Comparison of ENCODE assay signal across 14 cellular contexts in the genomic region with DNA sequence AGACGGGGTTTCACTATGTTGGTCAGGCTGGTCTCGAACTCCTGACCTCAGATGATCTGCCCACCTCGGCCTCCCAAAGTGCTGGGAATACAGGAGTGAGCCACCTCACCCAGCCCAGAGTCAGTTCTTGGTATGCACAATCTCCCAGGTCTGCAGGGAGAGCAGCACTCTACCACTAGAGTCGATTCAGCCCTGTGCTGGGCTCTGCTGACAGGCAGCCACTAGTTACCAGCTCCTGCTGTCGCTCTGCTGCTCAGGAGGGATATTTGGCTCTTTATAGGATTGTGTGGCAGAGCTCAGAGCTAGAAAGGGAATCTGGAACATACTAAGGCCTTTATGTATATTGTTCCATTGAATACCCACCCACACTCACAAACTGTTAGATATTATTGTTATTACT. TPM values are rescaled to one million over a fixed set of nuclear protein-coding genes. Genes with fewer than 3 reads are reported as not detected.
DNase-seq lines count a peak whose midpoint lies in the region; ATAC-seq and TF ChIP-seq lines count a peak whose summit lies in the region.
"Had no signal": no experiment of that assay in that cellular context is flagged by ENCODE, and none has a peak within 500 bp of the region (broad histone marks: within the 10 kb centered on the region; RNA-seq: fewer than 3 reads in every experiment).

No MANE protein-coding gene starts in this region.

- no peaks in the 10 kb centered on the region for H3K36me3 ChIP-seq in endodermal cell (ENCODE audit: control insufficient read depth, insufficient read depth, low read length)

- TF ChIP-seq CTCF in WTC11 (IDR thresholded peaks at IDR 0.05) (no peak), endodermal cell (conservative IDR thresholded peaks at IDR 0.05) (no peak), HFFc6 (IDR thresholded peaks at IDR 0.05) (no peak)

- no peaks in the 10 kb centered on the region for H3K4me1 ChIP-seq in endodermal cell (ENCODE audit: control insufficient read depth, insufficient read depth, low read length)
- H3K4me1 ChIP-seq: Caco-2 had no signal

- H3K27me3 ChIP-seq in endodermal cell (ENCODE audit: control insufficient read depth, insufficient read depth, low read length, poor library complexity, severe bottlenecking) = no peaks in the 10 kb centered on the region

- intact Hi-C loops in activated T-helper 2 cell treated with anti-CD3 and anti-CD28 coated beads, Interferon-gamma antibody, Interleukin-2, Interleukin-4, amounts not matched to agents 10 μg/mL and 5 μg/mL and 100 μg/mL, durations not matched to agents 14 hours and 24 hours and 36 hours (cut with micrococcal nuclease) = no loop called here

- no peaks in the 10 kb centered on the region for H3K4me1 Mint-ChIP-seq in WTC11
- no peaks in the 10 kb centered on the region for H3K4me1 Mint-ChIP-seq in endodermal cell
- no peaks in the 10 kb centered on the region for H3K4me1 Mint-ChIP-seq in HFFc6 (ENCODE audit: low read depth)
- no peaks in the 10 kb centered on the region for H3K4me1 Mint-ChIP-seq in activated T-helper 2 cell treated with anti-CD3 and anti-CD28 coated beads, Interferon-gamma antibody, Interleukin-2, Interleukin-4, amounts not matched to agents 10 μg/mL and 5 μg/mL and 100 μg/mL, durations not matched to agents 14 hours and 24 hours and 36 hours (ENCODE audit: low read depth)

- H3K9me3 ChIP-seq in endodermal cell (ENCODE audit: control insufficient read depth, low read length) = no peaks in the 10 kb centered on the region
- H3K9me3 ChIP-seq: Caco-2 had no signal

- peak; percentile 39; the same call in 1 of the 2 replicates for ATAC-seq in WTC11
- ATAC-seq: K562 had no signal

- WGBS in endodermal cell (ENCODE audit: insufficient coverage in 1 of 2, insufficient read length in 1 of 2), 2 experiments = 80 to 90% methylated on average over 5 of the region's 5 CpGs

- no peak overlapping the region for H3K27ac ChIP-seq in endodermal cell (ENCODE audit: low read depth, low read length)
- H3K27ac ChIP-seq: C4-2B had no signal

- H3K36me3 Mint-ChIP-seq in WTC11 = no peaks in the 10 kb centered on the region
- H3K36me3 Mint-ChIP-seq in endodermal cell (ENCODE audit: low read depth) = no peaks in the 10 kb centered on the region
- H3K36me3 Mint-ChIP-seq in HFFc6 (ENCODE audit: low read depth) = no peaks in the 10 kb centered on the region
- no peaks in the 10 kb centered on the region for H3K36me3 Mint-ChIP-seq in activated T-helper 2 cell treated with anti-CD3 and anti-CD28 coated beads, Interferon-gamma antibody, Interleukin-2, Interleukin-4, amounts not matched to agents 10 μg/mL and 5 μg/mL and 100 μg/mL, durations not matched to agents 14 hours and 24 hours and 36 hours (ENCODE audit: low read depth)

- H3K27me3 Mint-ChIP-seq in WTC11 (ENCODE audit: low read depth) = no peaks in the 10 kb centered on the region
- peaks cover 5% of the 10 kb centered on the region for H3K27me3 Mint-ChIP-seq in endodermal cell (ENCODE audit: insufficient read depth)
- H3K27me3 Mint-ChIP-seq in HFFc6 (ENCODE audit: insufficient read depth) = peaks cover 15% of the 10 kb centered on the region
- peaks cover 8% of the 10 kb centered on the region for H3K27me3 Mint-ChIP-seq in activated T-helper 2 cell treated with anti-CD3 and anti-CD28 coated beads, Interferon-gamma antibody, Interleukin-2, Interleukin-4, amounts not matched to agents 10 μg/mL and 5 μg/mL and 100 μg/mL, durations not matched to agents 14 hours and 24 hours and 36 hours (ENCODE audit: low read depth)

- H3K9me3 Mint-ChIP-seq in WTC11 (peaks cover 3% of the 10 kb centered on the region; the same call in 1 of the 2 replicates), endodermal cell (no peaks in the 10 kb centered on the region), HFFc6 (no peaks in the 10 kb centered on the region)
- no peaks in the 10 kb centered on the region for H3K9me3 Mint-ChIP-seq in activated T-helper 2 cell treated with anti-CD3 and anti-CD28 coated beads, Interferon-gamma antibody, Interleukin-2, Interleukin-4, amounts not matched to agents 10 μg/mL and 5 μg/mL and 100 μg/mL, durations not matched to agents 14 hours and 24 hours and 36 hours
- H3K9me3 Mint-ChIP-seq: CD4-positive, alpha-beta T cell had no signal

- CTCF ChIA-PET in WTC11 (lab: Charles Lee) = interaction anchor here (1.1 to 2.2 kb wide), 3 partner anchors 11 to 325 kb away, joined by 3 to 11 read pairs (median 3); no protein-coding TSS in a partner anchor

- H3K27ac Mint-ChIP-seq in WTC11 = no peak overlapping the region
- H3K27ac Mint-ChIP-seq in endodermal cell = no peak overlapping the region
- H3K27ac Mint-ChIP-seq in HFFc6 = no peak overlapping the region
- H3K27ac Mint-ChIP-seq in activated T-helper 2 cell treated with anti-CD3 and anti-CD28 coated beads, Interferon-gamma antibody, Interleukin-2, Interleukin-4, amounts not matched to agents 10 μg/mL and 5 μg/mL and 100 μg/mL, durations not matched to agents 14 hours and 24 hours and 36 hours = no peak overlapping the region
- H3K27ac Mint-ChIP-seq: CD4-positive, alpha-beta T cell had no signal

- no peak overlapping the region for H3K4me3 ChIP-seq in endodermal cell (ENCODE audit: low read length)
- H3K4me3 ChIP-seq: K562 had no signal

- in situ Hi-C loops in G401 (cut with HindIII; ENCODE audit: low sequenced_read_pairs) = no loop called here

- DNase-seq in G401 (ENCODE audit: low spot score) (peak; percentile 67), WTC11 (ENCODE audit: low spot score) (no peak), endodermal cell (peak; percentile 42), HFFc6 (no peak)
- DNase-seq in activated T-cell treated with anti-CD3 and anti-CD28 coated beads, Interleukin-2, amount 50 U/mL, for 1 hour = no peak
- DNase-seq in activated T-helper 2 cell treated with anti-CD3 and anti-CD28 coated beads, Interferon-gamma antibody, Interleukin-2, Interleukin-4, amounts not matched to agents 10 μg/mL and 5 μg/mL and 100 μg/mL, durations not matched to agents 14 hours and 24 hours and 36 hours (ENCODE audit: low spot score) = no peak
- DNase-seq: ACHN; Caco-2; CD4-positive, alpha-beta T cell; GDM1; HCEC 1CT; IMR-90 had no signal

- H3K4me3 Mint-ChIP-seq in WTC11 (no peak overlapping the region), endodermal cell (no peak overlapping the region), HFFc6 (no peak overlapping the region)
- no peak overlapping the region for H3K4me3 Mint-ChIP-seq in activated T-helper 2 cell treated with anti-CD3 and anti-CD28 coated beads, Interferon-gamma antibody, Interleukin-2, Interleukin-4, amounts not matched to agents 10 μg/mL and 5 μg/mL and 100 μg/mL, durations not matched to agents 14 hours and 24 hours and 36 hours (ENCODE audit: low read depth)
- H3K4me3 Mint-ChIP-seq: CD4-positive, alpha-beta T cell had no signal

- H3K9ac ChIP-seq in endodermal cell (ENCODE audit: extremely low read depth, low read length, poor library complexity, severe bottlenecking) = no peak overlapping the region

- POLR2A ChIA-PET in WTC11 (lab: Charles Lee) = interaction anchor here (0.7 kb wide), 1 partner anchor 653 kb away, joined by 3 read pairs; no protein-coding TSS in a partner anchor

TF ChIP-seq in WTC11, 78 proteins besides CTCF, POLR2A, EP300 and RAD21 (continues in another document):
- TF ChIP-seq RELA (CRISPR knock-in tag; IDR thresholded peaks at IDR 0.05; ENCODE audit: borderline replicate concordance) (no peak), PREB (CRISPR knock-in tag; IDR thresholded peaks at IDR 0.05; ENCODE audit: borderline replicate concordance) (no peak), ZNF396 (CRISPR knock-in tag; IDR thresholded peaks at IDR 0.05; ENCODE audit: borderline replicate concordance) (no peak), IRF2 (CRISPR knock-in tag; IDR thresholded peaks at IDR 0.05; ENCODE audit: borderline replicate concordance, low read depth) (no peak), SMAD4 (CRISPR knock-in tag; IDR thresholded peaks at IDR 0.05) (no peak), RORB (CRISPR knock-in tag; IDR thresholded peaks at IDR 0.05) (no peak)
- TF ChIP-seq, protein P1, sequence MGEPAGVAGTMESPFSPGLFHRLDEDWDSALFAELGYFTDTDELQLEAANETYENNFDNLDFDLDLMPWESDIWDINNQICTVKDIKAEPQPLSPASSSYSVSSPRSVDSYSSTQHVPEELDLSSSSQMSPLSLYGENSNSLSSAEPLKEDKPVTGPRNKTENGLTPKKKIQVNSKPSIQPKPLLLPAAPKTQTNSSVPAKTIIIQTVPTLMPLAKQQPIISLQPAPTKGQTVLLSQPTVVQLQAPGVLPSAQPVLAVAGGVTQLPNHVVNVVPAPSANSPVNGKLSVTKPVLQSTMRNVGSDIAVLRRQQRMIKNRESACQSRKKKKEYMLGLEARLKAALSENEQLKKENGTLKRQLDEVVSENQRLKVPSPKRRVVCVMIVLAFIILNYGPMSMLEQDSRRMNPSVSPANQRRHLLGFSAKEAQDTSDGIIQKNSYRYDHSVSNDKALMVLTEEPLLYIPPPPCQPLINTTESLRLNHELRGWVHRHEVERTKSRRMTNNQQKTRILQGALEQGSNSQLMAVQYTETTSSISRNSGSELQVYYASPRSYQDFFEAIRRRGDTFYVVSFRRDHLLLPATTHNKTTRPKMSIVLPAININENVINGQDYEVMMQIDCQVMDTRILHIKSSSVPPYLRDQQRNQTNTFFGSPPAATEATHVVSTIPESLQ (CRISPR knock-in tag; IDR thresholded peaks at IDR 0.05) = no peak

RNA-seq across cellular contexts. Expression of gene SPTB, which starts 44.3 kb away (rescaled TPM):
- not detected in 2 replicates for total RNA-seq in G401 (2014; rRNA removed; shearing (Covaris generic))
- 2.5 to 3.2 TPM (median 2.8 TPM) in 3 replicates for total RNA-seq in WTC11 (2021)
- total RNA-seq in endodermal cell = 1 to 10 TPM in 1 of 2 donors, under 1 TPM in 1; 0.77 to 1.4 TPM
- 0.36 TPM for polyA plus RNA-seq in endodermal cell (2013, experiment 1 of 2)
- polyA plus RNA-seq in endodermal cell (2013, experiment 2 of 2) = 0.41 TPM
- 1 to 10 TPM in 1 of 6 experiments, under 1 TPM in 5; 0.58 to 1.1 (median 0.72) TPM for total RNA-seq in HFFc6 (2021; fragmentation: NEBNext Ultra II Directional; extraction: Animal tissue kit (Norgen Biotek cat#: 25700))
- 0.02 and 0.05 TPM in 2 replicates for total RNA-seq in activated T-helper 2 cell treated with anti-CD3 and anti-CD28 coated beads, Interferon-gamma antibody, Interleukin-2, Interleukin-4, amounts not matched to agents 10 μg/mL and 5 μg/mL and 100 μg/mL, durations not matched to agents 14 hours and 24 hours and 36 hours

Comparison
In these comparisons a context has a peak if more than half of its experiments do, and no peak if none do; other contexts are left out.
1. DNase-seq: peak in G401 (single experiment) and endodermal cell (single experiment); none in WTC11 (single experiment), activated T-cell treated with anti-CD3 and anti-CD28 coated beads, Interleukin-2, amount 50 U/mL, for 1 hour (single experiment), HFFc6 (single experiment) and activated T-helper 2 cell treated with anti-CD3 and anti-CD28 coated beads, Interferon-gamma antibody, Interleukin-2, Interleukin-4, amounts not matched to agents 10 μg/mL and 5 μg/mL and 100 μg/mL, durations not matched to agents 14 hours and 24 hours and 36 hours (single experiment).